ENCODE assay signal across 14 cellular contexts in genomic region chr14:36256131-36256801, GRCh38.
DNase-seq lines count a peak whose midpoint lies in the region; ATAC-seq and TF ChIP-seq lines count a peak whose summit lies in the region.
"Had no signal": no experiment of that assay in that cellular context is flagged by ENCODE, and none has a peak within 500 bp of the region (broad histone marks: within the 10 kb centered on the region; RNA-seq: fewer than 3 reads in every experiment).

No MANE protein-coding gene starts in this region.

- H3K4me3 Mint-ChIP-seq in Caco-2 (ENCODE audit: unreplicated experiment): no peak overlapping the region

- BruUV-seq in Caco-2 (replicated peaks; lab: Mats Ljungman, UMichigan): no TSS peak

- H3K27me3 Mint-ChIP-seq in Caco-2 (ENCODE audit: insufficient read depth, unreplicated experiment): no peaks in the 10 kb centered on the region

- no peaks in the 10 kb centered on the region for H3K9me3 Mint-ChIP-seq in Caco-2 (ENCODE audit: unreplicated experiment)

- peak overlapping the region; percentile 41; the same call in 1 of the 2 replicates for H3K27ac ChIP-seq in HL-60 (replicated peaks)
- H3K27ac ChIP-seq: thoracic aorta had no signal

- DNase-seq in HL-60 (ENCODE audit: low read depth in 1 of 2, low spot score in 1 of 2): peak; percentile 8 to 71
- peak; percentile 61 for DNase-seq in NOMO-1 treated with dmso at 0.1 percent for 144 hours (lab: John Stamatoyannopoulos, UW; ENCODE audit: unreplicated experiment)
- DNase-seq in fibroblast of mammary gland (ENCODE audit: low read depth): peak; percentile 47
- no peak for DNase-seq in sciatic nerve (ENCODE audit: low spot score)
- DNase-seq in Caco-2: no peak
- DNase-seq in NCI-H446 treated with DMSO at 0.1 percent for 48 hours (lab: John Stamatoyannopoulos, UW): no peak
- no peak for DNase-seq in NCI-H128 (lab: John Stamatoyannopoulos, UW; ENCODE audit: unreplicated experiment)
- no peak for DNase-seq in 8988T
- DNase-seq: activated gamma-delta T cell; DND-41; effector memory CD4-positive, alpha-beta T cell; MG63 had no signal

- intact Hi-C loops in sciatic nerve (cut with DNase I) (no loop called here), Caco-2 (cut with micrococcal nuclease; ENCODE audit: unreplicated experiment) (no loop called here)

- H3K9me3 ChIP-seq in Caco-2: no peaks in the 10 kb centered on the region
- H3K9me3 ChIP-seq: BLaER1 treated with 17β-estradiol and CSF1 and Interleukin-3, amounts not matched to agents 10 nM and 100 nM; MG63; thoracic aorta had no signal

- H3K27me3 ChIP-seq in HL-60 (ENCODE audit: insufficient read depth, poor library complexity, severe bottlenecking) (no peaks in the 10 kb centered on the region), Caco-2 (replicated peaks; ENCODE audit: control insufficient read depth, insufficient read depth, low read length) (no peaks in the 10 kb centered on the region)
- H3K27me3 ChIP-seq: BLaER1 treated with 17β-estradiol and CSF1 and Interleukin-3, amounts not matched to agents 10 nM and 100 nM; MG63 had no signal

- H3K27ac Mint-ChIP-seq in Caco-2 (ENCODE audit: unreplicated experiment): no peak overlapping the region

- H3K4me1 Mint-ChIP-seq in Caco-2 (ENCODE audit: low read depth, unreplicated experiment): peaks cover 10% of the 10 kb centered on the region

- peak; percentile 95 for ATAC-seq in sciatic nerve

- H3K36me3 Mint-ChIP-seq in Caco-2 (ENCODE audit: insufficient read depth, unreplicated experiment): no peaks in the 10 kb centered on the region

- CTCF ChIA-PET in Caco-2 (lab: Charles Lee): no interaction called here

- H3K4me3 ChIP-seq in HL-60 (replicated peaks; ENCODE audit: insufficient read depth, low read length): no peak overlapping the region
- no peak overlapping the region for H3K4me3 ChIP-seq in fibroblast of mammary gland (ENCODE audit: control insufficient read depth, low read depth, low read length)
- H3K4me3 ChIP-seq in Caco-2 (ENCODE audit: low read depth, low read length): no peak overlapping the region
- H3K4me3 ChIP-seq: BLaER1 treated with 17β-estradiol and CSF1 and Interleukin-3, amounts not matched to agents 10 nM and 100 nM; MG63; thoracic aorta had no signal

- no peak for TF ChIP-seq CTCF in HL-60 (IDR thresholded peaks at IDR 0.05; ENCODE audit: insufficient read depth, low read length)
- TF ChIP-seq CTCF in fibroblast of mammary gland (conservative IDR thresholded peaks at IDR 0.05; ENCODE audit: control insufficient read depth, insufficient read depth, low read depth, low read length): no peak
- TF ChIP-seq CTCF in Caco-2 (IDR thresholded peaks at IDR 0.05; ENCODE audit: insufficient read depth in 1 of 2, low read depth in 1 of 2, low read length in 1 of 2, severe bottlenecking in 1 of 2, unreplicated experiment in 1 of 2): no peak

- POLR2A ChIA-PET in Caco-2 (lab: Charles Lee): no interaction called here

- H3K4me1 ChIP-seq in Caco-2: no peaks in the 10 kb centered on the region

- H3K36me3 ChIP-seq in Caco-2 (ENCODE audit: control insufficient read depth, insufficient read depth, low read length): no peaks in the 10 kb centered on the region
- H3K36me3 ChIP-seq: BLaER1 treated with 17β-estradiol and CSF1 and Interleukin-3, amounts not matched to agents 10 nM and 100 nM; MG63; thoracic aorta had no signal

Comparison
In these comparisons a context has a peak if more than half of its experiments do, and no peak if none do; other contexts are left out.
1. DNase-seq: peak in HL-60 (2 of 2), NOMO-1 treated with dmso at 0.1 percent for 144 hours (single experiment) and fibroblast of mammary gland (single experiment); none in sciatic nerve (single experiment), Caco-2 (0 of 2), NCI-H446 treated with DMSO at 0.1 percent for 48 hours (single experiment), NCI-H128 (single experiment) and 8988T (single experiment).